ENCODE assay signal across 9 cellular contexts in genomic region chr10:124701881-124702656, GRCh38. TPM values are rescaled to one million over a fixed set of nuclear protein-coding genes. Genes with fewer than 3 reads are reported as not detected.
A peak's percentile ranks its signal among the peaks of the same experiment; 100 is the strongest.
DNase-seq lines count a peak whose midpoint lies in the region; ATAC-seq and TF ChIP-seq lines count a peak whose summit lies in the region.
"Had no signal": no experiment of that assay in that cellular context is flagged by ENCODE, and none has a peak within 500 bp of the region (broad histone marks: within the 10 kb centered on the region; RNA-seq: fewer than 3 reads in every experiment).

No MANE protein-coding gene starts in this region.

- CTCF ChIA-PET in activated naive CD4-positive, alpha-beta T cell treated with anti-CD3 and anti-CD28 coated beads, Interleukin-2, amount 10 ng/mL, durations not matched to agents 7 days and 5 days (lab: Charles Lee) = interaction anchor here (0.6 to 7.8 kb wide), 6 partner anchors 14 to 1790 kb away, joined by 3 to 60 read pairs (median 4); no protein-coding TSS in a partner anchor
- CTCF ChIA-PET in HEK293T (lab: Yijun Ruan, JAX) = no interaction called here

- H3K9me3 ChIP-seq in right cardiac atrium (ENCODE audit: control insufficient read depth, low read length) = no peaks in the 10 kb centered on the region

- POLR2A ChIA-PET in HEK293T (lab: Yijun Ruan, JAX) = interaction anchor here (0.6 kb wide), 1 partner anchor 57 kb away, joined by 3 read pairs; no protein-coding TSS in a partner anchor

- H3K27ac ChIP-seq in HL-60 (replicated peaks) (peak overlapping the region; percentile 85), right cardiac atrium (ENCODE audit: low read length) (peak overlapping the region; percentile 99)

- intact Hi-C loops in right cardiac atrium (cut with DNase I) = loop anchor here in 3 of 4 donors (5.0 kb wide), 2 partner anchors 35 to 40 kb away; partner anchors contain the start of gene FAM53B (in 2 of the 3)

- no peaks in the 10 kb centered on the region for H3K9me3 Mint-ChIP-seq in activated naive CD4-positive, alpha-beta T cell treated with anti-CD3 and anti-CD28 coated beads, Interleukin-2, amount 10 ng/mL, durations not matched to agents 7 days and 5 days

- H3K4me3 ChIP-seq in HL-60 (replicated peaks; ENCODE audit: insufficient read depth, low read length) (no peak overlapping the region), right cardiac atrium (ENCODE audit: low read length) (no peak overlapping the region)

- H3K27me3 ChIP-seq in HL-60 (ENCODE audit: insufficient read depth, poor library complexity, severe bottlenecking) (no peaks in the 10 kb centered on the region), right cardiac atrium (ENCODE audit: control insufficient read depth, insufficient read depth) (no peaks in the 10 kb centered on the region)

- peaks cover 74% of the 10 kb centered on the region for H3K36me3 Mint-ChIP-seq in activated naive CD4-positive, alpha-beta T cell treated with anti-CD3 and anti-CD28 coated beads, Interleukin-2, amount 10 ng/mL, durations not matched to agents 7 days and 5 days

- ATAC-seq in right cardiac atrium (peak; percentile 1 to 58), GM21528 (IDR thresholded peaks at IDR 0.05; ENCODE audit: low FRiP score, unreplicated experiment) (no peak)

- 21% methylated on average over 13 of the region's 13 CpGs for WGBS in right cardiac atrium

- H3K4me1 ChIP-seq in right cardiac atrium (ENCODE audit: control insufficient read depth, insufficient read depth, low read length) = peaks cover 80% of the 10 kb centered on the region

- TF ChIP-seq CTCF in HL-60 (IDR thresholded peaks at IDR 0.05; ENCODE audit: insufficient read depth, low read length) = no peak

- peaks cover 100% of the 10 kb centered on the region for H3K4me1 Mint-ChIP-seq in activated naive CD4-positive, alpha-beta T cell treated with anti-CD3 and anti-CD28 coated beads, Interleukin-2, amount 10 ng/mL, durations not matched to agents 7 days and 5 days

- H3K27ac Mint-ChIP-seq in activated naive CD4-positive, alpha-beta T cell treated with anti-CD3 and anti-CD28 coated beads, Interleukin-2, amount 10 ng/mL, durations not matched to agents 7 days and 5 days = peak overlapping the region; percentile 95

- no peaks in the 10 kb centered on the region for H3K27me3 Mint-ChIP-seq in activated naive CD4-positive, alpha-beta T cell treated with anti-CD3 and anti-CD28 coated beads, Interleukin-2, amount 10 ng/mL, durations not matched to agents 7 days and 5 days

- no peak overlapping the region for H3K4me3 Mint-ChIP-seq in activated naive CD4-positive, alpha-beta T cell treated with anti-CD3 and anti-CD28 coated beads, Interleukin-2, amount 10 ng/mL, durations not matched to agents 7 days and 5 days

- DNase-seq in HL-60 (ENCODE audit: low read depth in 1 of 2, low spot score in 1 of 2) = no peak
- DNase-seq in activated naive CD4-positive, alpha-beta T cell treated with anti-CD3 and anti-CD28 coated beads, Interleukin-2, amount 10 ng/mL, durations not matched to agents 7 days and 5 days = peak; percentile 41
- peak; percentile 77 to 88 (median 87) for DNase-seq in right cardiac atrium
- DNase-seq in stimulated activated CD4-positive, alpha-beta T cell treated with anti-CD3 and anti-CD28 coated beads, Interleukin-2, amount 100 ng/mL, for 24 hours = peak; percentile 60 to 62
- no peak for DNase-seq in HEK293T (ENCODE audit: extremely low spot score)
- DNase-seq in HT-29 (ENCODE audit: low spot score) = no peak
- DNase-seq in kidney glomerular epithelial cell (lab: John Stamatoyannopoulos, UW) = no peak
- DNase-seq: SW 1271 had no signal

TF ChIP-seq in HEK293T, 16 proteins besides CTCF, POLR2A, EP300 and RAD21:
- TF ChIP-seq L3MBTL2 (conservative IDR thresholded peaks at IDR 0.05) = no peak
- no peak for TF ChIP-seq NFRKB (IDR thresholded peaks at IDR 0.05)
- TF ChIP-seq FOXA1 (IDR thresholded peaks at IDR 0.05) = no peak
- no peak for TF ChIP-seq FOXK2 (IDR thresholded peaks at IDR 0.05)
- no peak for TF ChIP-seq FOXM1 (IDR thresholded peaks at IDR 0.05; ENCODE audit: borderline replicate concordance)
- no peak for TF ChIP-seq CTBP1 (IDR thresholded peaks at IDR 0.05; ENCODE audit: borderline replicate concordance)

RNA-seq across cellular contexts. Expression of gene FAM53B, which starts 42.1 kb away (rescaled TPM):
- total RNA-seq in right cardiac atrium = 10 to 100 TPM; 34.6 to 58.3 (median 49.8) TPM
- 39.5 TPM for polyA plus RNA-seq in right cardiac atrium
- 17.8 and 20.2 TPM in 2 replicates for total RNA-seq in HT-29 (2014; rRNA removed; shearing (Covaris generic))

Comparison
In these comparisons a context has a peak if more than half of its experiments do, and no peak if none do; other contexts are left out.
1. DNase-seq: peak in activated naive CD4-positive, alpha-beta T cell treated with anti-CD3 and anti-CD28 coated beads, Interleukin-2, amount 10 ng/mL, durations not matched to agents 7 days and 5 days (single experiment), right cardiac atrium (3 of 3) and stimulated activated CD4-positive, alpha-beta T cell treated with anti-CD3 and anti-CD28 coated beads, Interleukin-2, amount 100 ng/mL, for 24 hours (2 of 2); none in HL-60 (0 of 2), HEK293T (single experiment), HT-29 (single experiment) and kidney glomerular epithelial cell (single experiment).